Comparison of ENCODE assay signal across 8 cellular contexts in the genomic region with DNA sequence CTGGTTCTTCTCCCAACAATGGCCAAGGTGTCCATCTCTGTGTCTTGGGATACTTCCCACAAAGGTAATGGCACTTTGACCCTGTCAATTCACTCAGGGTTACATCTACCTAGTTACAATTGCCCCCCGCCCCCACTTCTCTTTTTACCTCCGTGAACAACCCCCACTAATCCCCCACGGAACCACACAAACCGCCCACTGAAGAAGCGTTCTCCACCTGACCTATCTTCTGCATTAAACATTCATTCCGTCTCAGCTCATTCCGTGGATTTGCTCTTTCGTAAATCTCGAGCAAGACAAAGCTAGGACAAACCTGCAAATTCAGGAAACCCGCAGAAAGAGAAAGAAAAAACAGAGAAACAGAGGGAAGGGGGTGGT. TPM values are rescaled to one million over a fixed set of nuclear protein-coding genes. Genes with fewer than 3 reads are reported as not detected.
A peak's percentile ranks its signal among the peaks of the same experiment; 100 is the strongest.
DNase-seq lines count a peak whose midpoint lies in the region; ATAC-seq, FAIRE-seq and TF ChIP-seq lines count a peak whose summit lies in the region.

No MANE protein-coding gene starts in this region.

- H3K9ac ChIP-seq in endocrine pancreas (ENCODE audit: control insufficient read depth, insufficient read depth, low read length): peak overlapping the region; percentile 65

- no peaks in the 10 kb centered on the region for H3F3A ChIP-seq in DOHH2 (ENCODE audit: control insufficient read depth, insufficient read depth)

- no peak for TF ChIP-seq POLR2A in NB4 (IDR thresholded peaks at IDR 0.05; ENCODE audit: extremely low read depth, insufficient read length)

- H4K20me1 ChIP-seq in DOHH2 (ENCODE audit: control insufficient read depth, insufficient read depth, low read depth, low read length): peaks cover 12% of the 10 kb centered on the region

- TF ChIP-seq CTCF in DOHH2 (IDR thresholded peaks at IDR 0.05; ENCODE audit: low read depth, low read length, poor library complexity, severe bottlenecking) (no peak), NB4 (IDR thresholded peaks at IDR 0.05; ENCODE audit: low read depth, low read length) (no peak), pancreas (IDR thresholded peaks at IDR 0.05) (no peak)

- peaks cover 96% of the 10 kb centered on the region for H3K79me2 ChIP-seq in DOHH2 (ENCODE audit: control insufficient read depth, low read length)

- H3K9me2 ChIP-seq in DOHH2 (replicated peaks; ENCODE audit: control insufficient read depth, low read length): no peaks in the 10 kb centered on the region

- peak overlapping the region; percentile 83 for H3K27ac ChIP-seq in DOHH2 (ENCODE audit: low read depth, low read length)
- peak overlapping the region; percentile 79 to 94 (median 87) for H3K27ac ChIP-seq in pancreas

- H3K27me3 ChIP-seq in DOHH2 (ENCODE audit: control insufficient read depth, low read length): no peaks in the 10 kb centered on the region
- no peaks in the 10 kb centered on the region for H3K27me3 ChIP-seq in endocrine pancreas (ENCODE audit: control insufficient read depth, insufficient read depth, low read length)
- H3K27me3 ChIP-seq in pancreas: no peaks in the 10 kb centered on the region

- H3K4me1 ChIP-seq in DOHH2 (ENCODE audit: control insufficient read depth, low read length): peaks cover 49% of the 10 kb centered on the region
- peaks cover 40% of the 10 kb centered on the region for H3K4me1 ChIP-seq in endocrine pancreas (ENCODE audit: control insufficient read depth, insufficient read depth, low read length)
- H3K4me1 ChIP-seq in pancreas: peaks cover 12 to 56% (median 48%) of the 10 kb centered on the region in 3 donors

- no peak for FAIRE-seq in pancreas (lab: Jason Lieb, UNC)

- H3K4me2 ChIP-seq in DOHH2 (ENCODE audit: low read length): peak overlapping the region; percentile 71

- H3K9me3 ChIP-seq in DOHH2 (ENCODE audit: control insufficient read depth, insufficient read depth, low read length): no peaks in the 10 kb centered on the region
- no peaks in the 10 kb centered on the region for H3K9me3 ChIP-seq in endocrine pancreas (ENCODE audit: control insufficient read depth, low read length)
- no peaks in the 10 kb centered on the region for H3K9me3 ChIP-seq in pancreas

- H3K4me3 ChIP-seq in DOHH2 (ENCODE audit: low read length) (peak overlapping the region; percentile 95), NB4 (ENCODE audit: low read depth, low read length) (peak overlapping the region; percentile 93), endocrine pancreas (ENCODE audit: control insufficient read depth, insufficient read depth, low read length) (peak overlapping the region; percentile 96), pancreas (peak overlapping the region; percentile 59 to 88 (median 79))

- H3K36me3 ChIP-seq in DOHH2 (ENCODE audit: control insufficient read depth, low read length) (peaks cover 25% of the 10 kb centered on the region), endocrine pancreas (ENCODE audit: control insufficient read depth, insufficient read depth, low read length) (no peaks in the 10 kb centered on the region), pancreas (no peaks in the 10 kb centered on the region)

- ATAC-seq in pancreas: no peak

- DNase-seq in NB4 (ENCODE audit: low read depth): peak; percentile 33
- DNase-seq in pancreas: no peak
- DNase-seq in activated CD4-positive, CD25-positive, alpha-beta regulatory T cell treated with anti-CD3 and anti-CD28 coated beads, Interleukin-2, amount 50 U/mL, for 72 hours: no peak
- DNase-seq in SIG-M5 treated with dmso at 0.1 percent for 504 hours (lab: John Stamatoyannopoulos, UW; ENCODE audit: unreplicated experiment): no peak
- no peak for DNase-seq in NK-92 (lab: John Stamatoyannopoulos, UW; ENCODE audit: unreplicated experiment)
- no peak for DNase-seq in ureter (ENCODE audit: low spot score)

- intact Hi-C loops in pancreas (cut with DNase I): no loop called here

- WGBS in pancreas, 2 donors: 0 to 1% methylated on average over 10 of the region's 10 CpGs

RNA-seq across cellular contexts. Expression of a gene that starts 0.7 kb away (rescaled TPM):
- total RNA-seq in pancreas (10 to 100 TPM; 61.4 to 85.5 (median 70.5) TPM), ureter (125 TPM)
- polyA plus RNA-seq in pancreas: 10 to 100 TPM; 21.2 to 44.5 TPM

RNA-seq across cellular contexts. Expression of a gene that starts 40.3 kb away (rescaled TPM):
- total RNA-seq in pancreas: 100 to 1,000 TPM in 4 of 6 donors, 10 to 100 TPM in 2; 76.5 to 147 (median 125) TPM
- 100 to 1,000 TPM; 188 to 214 TPM for polyA plus RNA-seq in pancreas
- total RNA-seq in ureter: 353 TPM
